2 cellular contexts compared by ENCODE assay signal in the genomic region with DNA sequence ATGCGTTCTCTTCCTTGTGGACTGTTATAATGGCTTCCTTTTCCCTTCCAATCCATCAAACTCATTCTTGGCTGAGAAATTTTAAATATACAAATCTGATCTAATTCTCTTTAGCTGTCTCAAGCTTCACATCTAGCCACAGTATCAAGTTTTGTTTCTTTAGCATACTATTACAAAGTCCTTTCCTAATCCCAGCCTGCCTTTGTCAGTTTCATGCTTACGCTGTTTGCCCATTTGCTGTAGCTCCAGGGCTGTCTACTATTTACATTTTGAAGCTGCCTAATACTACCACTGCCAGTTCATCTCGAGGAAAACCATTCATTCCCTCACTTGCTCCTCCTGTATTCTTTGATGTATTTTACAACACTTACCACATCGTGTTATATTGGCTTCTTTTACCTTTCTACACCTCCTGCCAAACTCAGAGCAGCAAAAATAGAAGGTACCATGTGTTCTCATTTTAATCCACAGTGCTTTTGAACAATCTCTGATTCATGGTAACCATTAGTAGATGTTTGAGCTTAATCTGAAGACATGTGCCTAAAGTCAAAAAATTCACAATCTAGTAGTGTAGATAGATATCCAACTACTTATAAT.
TF ChIP-seq lines count a peak whose summit lies in the region.

No MANE protein-coding gene starts in this region.

TF ChIP-seq in IMR-90, 13 proteins besides CTCF, POLR2A, EP300 and RAD21:
- TF ChIP-seq NFE2L2 (IDR thresholded peaks at IDR 0.05; ENCODE audit: low read depth, low read length) (no peak), CEBPB (IDR thresholded peaks at IDR 0.05; ENCODE audit: low read depth, low read length) (no peak), USF2 (IDR thresholded peaks at IDR 0.05; ENCODE audit: low read depth, low read length) (no peak), MAFK (IDR thresholded peaks at IDR 0.05; ENCODE audit: low read depth, low read length) (no peak), BHLHE40 (IDR thresholded peaks at IDR 0.05; ENCODE audit: low read depth, low read length) (no peak), MXI1 (IDR thresholded peaks at IDR 0.05; ENCODE audit: borderline replicate concordance, low read depth, low read length) (no peak), RFX5 (IDR thresholded peaks at IDR 0.05; ENCODE audit: low read depth, low read length) (no peak), CHD1 (IDR thresholded peaks at IDR 0.05; ENCODE audit: low read depth, low read length) (no peak), SMC3 (IDR thresholded peaks at IDR 0.05; ENCODE audit: low read depth, low read length) (no peak), MAZ (IDR thresholded peaks at IDR 0.05; ENCODE audit: borderline replicate concordance, low read depth, low read length) (no peak)
- TF ChIP-seq, protein P1, sequence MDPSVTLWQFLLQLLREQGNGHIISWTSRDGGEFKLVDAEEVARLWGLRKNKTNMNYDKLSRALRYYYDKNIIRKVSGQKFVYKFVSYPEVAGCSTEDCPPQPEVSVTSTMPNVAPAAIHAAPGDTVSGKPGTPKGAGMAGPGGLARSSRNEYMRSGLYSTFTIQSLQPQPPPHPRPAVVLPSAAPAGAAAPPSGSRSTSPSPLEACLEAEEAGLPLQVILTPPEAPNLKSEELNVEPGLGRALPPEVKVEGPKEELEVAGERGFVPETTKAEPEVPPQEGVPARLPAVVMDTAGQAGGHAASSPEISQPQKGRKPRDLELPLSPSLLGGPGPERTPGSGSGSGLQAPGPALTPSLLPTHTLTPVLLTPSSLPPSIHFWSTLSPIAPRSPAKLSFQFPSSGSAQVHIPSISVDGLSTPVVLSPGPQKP (IDR thresholded peaks at IDR 0.05; ENCODE audit: borderline replicate concordance, low read depth, low read length), result no peak

TF ChIP-seq in HepG2, 621 proteins besides CTCF, POLR2A, EP300 and RAD21:
- TF ChIP-seq ZNF33A (CRISPR knock-in tag; IDR thresholded peaks at IDR 0.05; ENCODE audit: borderline replicate concordance) (no peak), RXRB (CRISPR knock-in tag; IDR thresholded peaks at IDR 0.05; ENCODE audit: borderline replicate concordance) (no peak), ZFP41 (CRISPR knock-in tag; IDR thresholded peaks at IDR 0.05; ENCODE audit: borderline replicate concordance) (no peak), JDP2 (CRISPR knock-in tag; IDR thresholded peaks at IDR 0.05; ENCODE audit: borderline replicate concordance) (no peak)
